ENCODE assay signal across 16 cellular contexts in the genomic region with DNA sequence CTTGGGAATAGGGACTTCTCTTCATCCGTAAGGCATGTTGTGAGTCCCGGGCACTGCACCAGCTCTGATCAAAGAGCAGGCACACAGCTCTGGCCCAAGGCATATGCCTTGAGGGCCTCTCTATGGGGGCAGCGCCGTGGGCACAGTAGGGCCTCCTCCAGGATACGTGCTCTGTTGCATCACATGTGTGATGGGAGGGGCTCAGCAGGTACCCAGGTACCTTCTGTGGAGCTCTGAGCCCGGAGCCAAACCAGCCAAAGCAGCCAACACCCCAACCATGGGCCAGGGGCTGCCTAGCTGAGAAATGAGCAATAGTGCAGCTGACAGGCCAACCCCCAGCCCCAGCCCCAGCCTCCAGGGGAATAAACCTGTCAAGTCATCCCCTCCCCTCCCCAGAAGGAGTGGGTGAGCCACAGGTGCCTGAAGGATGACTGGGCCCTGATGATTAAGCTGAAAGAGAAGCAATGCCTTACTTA.
A peak's percentile ranks its signal among the peaks of the same experiment; 100 is the strongest.
DNase-seq lines count a peak whose midpoint lies in the region; ATAC-seq and TF ChIP-seq lines count a peak whose summit lies in the region.
"Had no signal": no experiment of that assay in that cellular context is flagged by ENCODE, and none has a peak within 500 bp of the region (broad histone marks: within the 10 kb centered on the region; RNA-seq: fewer than 3 reads in every experiment).

No MANE protein-coding gene starts in this region.

- intact Hi-C loops in cardiac septum (cut with DNase I): no loop called here
- intact Hi-C loops in Right ventricle myocardium inferior (cut with DNase I): no loop called here
- intact Hi-C loops in mammary epithelial cell (cut with micrococcal nuclease): no loop called here
- intact Hi-C loops in lower lobe of right lung (cut with DNase I): no loop called here
- intact Hi-C loops in upper lobe of right lung (cut with DNase I): no loop called here

- no peaks in the 10 kb centered on the region for H3K9me3 ChIP-seq in mammary epithelial cell (replicated peaks; ENCODE audit: insufficient read depth, low read length)
- H3K9me3 ChIP-seq in lower lobe of right lung: no peaks in the 10 kb centered on the region
- H3K9me3 ChIP-seq in upper lobe of right lung: no peaks in the 10 kb centered on the region
- H3K9me3 ChIP-seq: heart left ventricle, SJCRH30 had no signal

- no TSS peak for BruUV-seq in mammary epithelial cell (replicated peaks; lab: Mats Ljungman, UMichigan)

- no peak overlapping the region for H3K27ac ChIP-seq in mammary epithelial cell (ENCODE audit: insufficient read depth, low read depth, low read length)
- H3K27ac ChIP-seq in lower lobe of right lung: no peak overlapping the region
- no peak overlapping the region for H3K27ac ChIP-seq in upper lobe of right lung
- H3K27ac ChIP-seq: heart left ventricle, SJCRH30 had no signal

- DNase-seq in cardiac septum (ENCODE audit: low spot score) (peak; percentile 36), Right ventricle myocardium inferior (ENCODE audit: missing footprints) (no peak), mammary epithelial cell (peak; percentile 46), lower lobe of right lung (peak; percentile 29), upper lobe of right lung (peak; percentile 45), amygdala (lab: John Stamatoyannopoulos, UW) (no peak), NCI-H510A treated with DMSO at 0.1 percent for 48 hours (lab: John Stamatoyannopoulos, UW) (no peak)
- DNase-seq: ACHN; activated CD4-positive, alpha-beta T cell treated with anti-CD3 and anti-CD28 coated beads for 4 hours; activated CD8-positive, alpha-beta memory T cell treated with anti-CD3 and anti-CD28 coated beads, Interleukin-2, amount 50 U/mL, for 48 hours; NCI-H2227 treated with DMSO at 0.1 percent for 48 hours; occipital lobe; SJCRH30 had no signal

- H3K4me3 ChIP-seq in mammary epithelial cell (replicated peaks in 1 of 3; ENCODE audit: insufficient read depth in 1 of 3, low read depth in 2 of 3, low read length in 3 of 3): no peak overlapping the region
- no peak overlapping the region for H3K4me3 ChIP-seq in lower lobe of right lung
- H3K4me3 ChIP-seq in upper lobe of right lung: no peak overlapping the region
- H3K4me3 ChIP-seq: heart left ventricle, SJCRH30, smooth muscle cell had no signal

- no peak for TF ChIP-seq CTCF in mammary epithelial cell (conservative IDR thresholded peaks at IDR 0.05 in 1 of 2, IDR thresholded peaks at IDR 0.05 in 1 of 2; ENCODE audit: extremely low read depth in 1 of 2, insufficient read depth in 1 of 2, low read depth in 1 of 2, low read length in 2 of 2)
- no peak for TF ChIP-seq CTCF in lower lobe of right lung (IDR thresholded peaks at IDR 0.05)
- no peak for TF ChIP-seq CTCF in upper lobe of right lung (IDR thresholded peaks at IDR 0.05)

- H3K79me2 ChIP-seq in mammary epithelial cell (ENCODE audit: insufficient read depth, low read length): no peaks in the 10 kb centered on the region

- no peak overlapping the region for H2AFZ ChIP-seq in mammary epithelial cell (ENCODE audit: low read depth, low read length)

- no peak for ATAC-seq in Right ventricle myocardium inferior
- no peak for ATAC-seq in lower lobe of right lung
- no peak for ATAC-seq in upper lobe of right lung
- no peak for ATAC-seq in GM21529 (IDR thresholded peaks at IDR 0.05; ENCODE audit: unreplicated experiment)

- H3K27me3 ChIP-seq in mammary epithelial cell (ENCODE audit: insufficient read depth, low read length) (no peaks in the 10 kb centered on the region), lower lobe of right lung (ENCODE audit: low read depth) (peaks cover 12% of the 10 kb centered on the region), upper lobe of right lung (no peaks in the 10 kb centered on the region)

- H3K4me1 ChIP-seq in mammary epithelial cell (ENCODE audit: insufficient read depth, low read length) (peaks cover 17% of the 10 kb centered on the region), lower lobe of right lung (no peaks in the 10 kb centered on the region), upper lobe of right lung (no peaks in the 10 kb centered on the region)
- H3K4me1 ChIP-seq: heart left ventricle, SJCRH30 had no signal

- H4K20me1 ChIP-seq in mammary epithelial cell (ENCODE audit: insufficient read depth, low read length): no peaks in the 10 kb centered on the region

- H3K36me3 ChIP-seq in mammary epithelial cell (ENCODE audit: insufficient read depth, low read length) (no peaks in the 10 kb centered on the region), lower lobe of right lung (no peaks in the 10 kb centered on the region), upper lobe of right lung (no peaks in the 10 kb centered on the region)
- H3K36me3 ChIP-seq: heart left ventricle, SJCRH30 had no signal

- WGBS in mammary epithelial cell (ENCODE audit: low coverage, missing lambda C conversion rate): 63% methylated on average over 5 of the region's 6 CpGs

- CTCF ChIA-PET in mammary epithelial cell (lab: Charles Lee; ENCODE audit: low non-redundant PET): no interaction called here

- in situ Hi-C loops in mammary epithelial cell (cut with MboI; ENCODE audit: low sequenced_read_pairs in 2 of 2): no loop called here

- H3K9ac ChIP-seq in mammary epithelial cell (ENCODE audit: insufficient read depth, low read length): no peak overlapping the region

- dilution Hi-C loops in mammary epithelial cell (cut with HindIII; ENCODE audit: low sequenced_read_pairs): no loop called here

- H3K4me2 ChIP-seq in mammary epithelial cell (ENCODE audit: insufficient read depth, low read depth, low read length): no peak overlapping the region
- H3K4me2 ChIP-seq: smooth muscle cell had no signal

Comparison
In these comparisons a context has a peak if more than half of its experiments do, and no peak if none do; other contexts are left out.
1. DNase-seq: peak in cardiac septum (single experiment), mammary epithelial cell (single experiment), lower lobe of right lung (single experiment) and upper lobe of right lung (single experiment); none in Right ventricle myocardium inferior (single experiment), amygdala (0 of 56) and NCI-H510A treated with DMSO at 0.1 percent for 48 hours (single experiment).